ENCODE assay signal across 7 cellular contexts in the genomic region with DNA sequence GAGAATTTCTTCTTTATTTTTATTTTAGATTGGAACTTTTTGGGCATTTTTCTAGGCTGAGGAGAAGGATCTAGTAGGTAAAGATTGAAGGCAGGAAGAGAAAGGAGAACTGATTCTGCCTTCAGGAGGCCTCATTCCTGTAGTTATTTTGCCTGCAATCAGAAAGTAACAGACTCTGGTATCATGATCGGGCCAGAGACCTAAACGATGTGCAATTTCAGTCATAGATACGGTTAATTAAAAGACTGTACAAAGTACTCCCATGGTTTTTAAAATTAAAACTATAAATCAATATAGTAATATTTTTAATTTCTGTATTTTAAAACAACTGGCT.
A peak's percentile ranks its signal among the peaks of the same experiment; 100 is the strongest.
DNase-seq lines count a peak whose midpoint lies in the region; ATAC-seq lines count a peak whose summit lies in the region.
"Not testable (repeated sequence)": the region's sequence is repeated elsewhere in the genome, so short reads cannot be mapped to it uniquely, and the experiment has no call there.

No MANE protein-coding gene starts in this region.

- H3K9me3 Mint-ChIP-seq in T-helper 2 cell treated with Interferon-gamma antibody and Interleukin-4, amounts not matched to agents 5 μg/mL and 100 μg/mL, for 36 hours; activated naive CD8-positive, alpha-beta T cell treated with anti-CD3 and anti-CD28 coated beads, Interleukin-2, amount 50 U/mL, for 24 hours: not testable (repeated sequence)

- not testable (repeated sequence) for H3K36me3 Mint-ChIP-seq in T-helper 2 cell treated with Interferon-gamma antibody and Interleukin-4, amounts not matched to agents 5 μg/mL and 100 μg/mL, for 36 hours (ENCODE audit: low read depth); activated naive CD8-positive, alpha-beta T cell treated with anti-CD3 and anti-CD28 coated beads, Interleukin-2, amount 50 U/mL, for 24 hours (ENCODE audit: low read depth)

- not testable (repeated sequence) for DNase-seq in T-helper 2 cell treated with Interferon-gamma antibody and Interleukin-4, amounts not matched to agents 5 μg/mL and 100 μg/mL, for 36 hours (ENCODE audit: low spot score); activated naive CD8-positive, alpha-beta T cell treated with anti-CD3 and anti-CD28 coated beads, Interleukin-2, amount 50 U/mL, for 24 hours

- H3K4me3 Mint-ChIP-seq in T-helper 2 cell treated with Interferon-gamma antibody and Interleukin-4, amounts not matched to agents 5 μg/mL and 100 μg/mL, for 36 hours = peak overlapping the region; percentile 74
- peak overlapping the region; percentile 43 for H3K4me3 Mint-ChIP-seq in activated naive CD8-positive, alpha-beta T cell treated with anti-CD3 and anti-CD28 coated beads, Interleukin-2, amount 50 U/mL, for 24 hours

- not testable (repeated sequence) for H3K27me3 Mint-ChIP-seq in T-helper 2 cell treated with Interferon-gamma antibody and Interleukin-4, amounts not matched to agents 5 μg/mL and 100 μg/mL, for 36 hours (ENCODE audit: low read depth); activated naive CD8-positive, alpha-beta T cell treated with anti-CD3 and anti-CD28 coated beads, Interleukin-2, amount 50 U/mL, for 24 hours

- ATAC-seq in GM18511 (IDR thresholded peaks at IDR 0.05; ENCODE audit: unreplicated experiment) (peak; percentile 71), GM19397 (IDR thresholded peaks at IDR 0.05; ENCODE audit: unreplicated experiment) (peak; percentile 46), GM21737 (IDR thresholded peaks at IDR 0.05; ENCODE audit: unreplicated experiment) (peak; percentile 50), HG02981 (IDR thresholded peaks at IDR 0.05; ENCODE audit: unreplicated experiment) (peak; percentile 46), HG03439 (IDR thresholded peaks at IDR 0.05; ENCODE audit: unreplicated experiment) (peak; percentile 59)
- not testable (repeated sequence) for ATAC-seq in activated naive CD8-positive, alpha-beta T cell treated with anti-CD3 and anti-CD28 coated beads, Interleukin-2, amount 50 U/mL, for 24 hours

- H3K4me1 Mint-ChIP-seq in T-helper 2 cell treated with Interferon-gamma antibody and Interleukin-4, amounts not matched to agents 5 μg/mL and 100 μg/mL, for 36 hours (ENCODE audit: low read depth) = peaks cover 20% of the 10 kb centered on the region
- peaks cover 23% of the 10 kb centered on the region for H3K4me1 Mint-ChIP-seq in activated naive CD8-positive, alpha-beta T cell treated with anti-CD3 and anti-CD28 coated beads, Interleukin-2, amount 50 U/mL, for 24 hours

- peak overlapping the region; percentile 89 for H3K27ac Mint-ChIP-seq in T-helper 2 cell treated with Interferon-gamma antibody and Interleukin-4, amounts not matched to agents 5 μg/mL and 100 μg/mL, for 36 hours
- peak overlapping the region; percentile 83 for H3K27ac Mint-ChIP-seq in activated naive CD8-positive, alpha-beta T cell treated with anti-CD3 and anti-CD28 coated beads, Interleukin-2, amount 50 U/mL, for 24 hours
